Comparison of ENCODE assay signal across 25 cellular contexts in genomic region chr12:1332327-1332726, GRCh38.
DNase-seq lines count a peak whose midpoint lies in the region; ATAC-seq and TF ChIP-seq lines count a peak whose summit lies in the region.
"Had no signal": no experiment of that assay in that cellular context is flagged by ENCODE, and none has a peak within 500 bp of the region (broad histone marks: within the 10 kb centered on the region; RNA-seq: fewer than 3 reads in every experiment).

No MANE protein-coding gene starts in this region.

- TF ChIP-seq CTCF in left lung (IDR thresholded peaks at IDR 0.05) (no peak), upper lobe of right lung (IDR thresholded peaks at IDR 0.05) (no peak)

- H3K36me3 Mint-ChIP-seq in central memory CD8-positive, alpha-beta T cell (ENCODE audit: insufficient read depth) = peaks cover 9% of the 10 kb centered on the region
- H3K36me3 Mint-ChIP-seq in activated naive CD4-positive, alpha-beta T cell treated with anti-CD3 and anti-CD28 coated beads, Interleukin-2, amount 50 U/mL, for 72 hours = no peaks in the 10 kb centered on the region

- H3K27ac ChIP-seq in left lung (no peak overlapping the region), upper lobe of right lung (no peak overlapping the region)
- H3K27ac ChIP-seq: 22Rv1, psoas muscle, upper lobe of left lung had no signal

- H3K27me3 ChIP-seq in left lung = no peaks in the 10 kb centered on the region
- H3K27me3 ChIP-seq in upper lobe of right lung = no peaks in the 10 kb centered on the region
- H3K27me3 ChIP-seq: upper lobe of left lung had no signal

- H3K4me3 ChIP-seq in left lung (no peak overlapping the region), upper lobe of right lung (no peak overlapping the region)
- H3K4me3 ChIP-seq: GM23338, psoas muscle, smooth muscle cell, upper lobe of left lung had no signal

- DNase-seq in SIG-M5 treated with dmso at 0.1 percent for 504 hours (lab: John Stamatoyannopoulos, UW; ENCODE audit: unreplicated experiment) (peak; percentile 12), SIG-M5 (lab: John Stamatoyannopoulos, UW) (no peak), left lung (no peak), upper lobe of right lung (no peak)
- no peak for DNase-seq in central memory CD8-positive, alpha-beta T cell (ENCODE audit: low spot score in 2 of 2)
- DNase-seq in activated CD4-positive, CD25-positive, alpha-beta regulatory T cell (lab: John Stamatoyannopoulos, UW) = no peak
- no peak for DNase-seq in effector CD4-positive, alpha-beta T cell
- no peak for DNase-seq in activated naive CD4-positive, alpha-beta T cell treated with anti-CD3 and anti-CD28 coated beads, Interleukin-2, amount 50 U/mL, for 72 hours (ENCODE audit: low spot score in 2 of 2)
- DNase-seq: activated CD4-positive, alpha-beta T cell treated with anti-CD3 and anti-CD28 coated beads for 48 hours; activated naive CD8-positive, alpha-beta T cell treated with anti-CD3 and anti-CD28 coated beads, Interleukin-2, amount 10 ng/mL, durations not matched to agents 7 days and 5 days; CD8-positive, alpha-beta memory T cell; DMS79; midbrain; NCI-H1048; NCI-H2029 treated with DMSO at 0.1 percent for 48 hours; NCI-H446 treated with DMSO at 0.1 percent for 48 hours; psoas muscle; stimulated activated CD4-positive, alpha-beta T cell treated with anti-CD3 and anti-CD28 coated beads, Interleukin-2, amount 100 ng/mL, for 48 hours; stimulated activated naive CD8-positive, alpha-beta T cell treated with anti-CD3 and anti-CD28 coated beads, Interleukin-15, Interleukin-2, amounts not matched to agents 100 U/mL and 50 U/mL, for 24 hours; upper lobe of left lung had no signal

- no peak for ATAC-seq in central memory CD8-positive, alpha-beta T cell (replicated peaks; ENCODE audit: extremely low read depth, poor library complexity, severe bottlenecking)
- peak; percentile 46 for ATAC-seq in left lung
- peak; percentile 43 for ATAC-seq in upper lobe of right lung
- ATAC-seq in activated naive CD4-positive, alpha-beta T cell treated with anti-CD3 and anti-CD28 coated beads, Interleukin-2, amount 50 U/mL, for 72 hours = no peak
- ATAC-seq: GM23338; psoas muscle; stimulated activated naive CD8-positive, alpha-beta T cell treated with anti-CD3 and anti-CD28 coated beads, Interleukin-15, Interleukin-2, amounts not matched to agents 100 U/mL and 50 U/mL, for 24 hours had no signal

- H3K36me3 ChIP-seq in left lung (no peaks in the 10 kb centered on the region), upper lobe of right lung (no peaks in the 10 kb centered on the region)
- H3K36me3 ChIP-seq: upper lobe of left lung had no signal

- H3K9me3 ChIP-seq in left lung (peaks cover 0 to 2% of the 10 kb centered on the region in 2 donors), upper lobe of right lung (no peaks in the 10 kb centered on the region)
- H3K9me3 ChIP-seq: psoas muscle, upper lobe of left lung had no signal

- peaks cover 0 to 12% of the 10 kb centered on the region in 2 donors for H3K4me1 ChIP-seq in left lung
- H3K4me1 ChIP-seq in upper lobe of right lung = no peaks in the 10 kb centered on the region
- H3K4me1 ChIP-seq: psoas muscle, upper lobe of left lung had no signal

- H3K27me3 Mint-ChIP-seq in central memory CD8-positive, alpha-beta T cell = no peaks in the 10 kb centered on the region
- H3K27me3 Mint-ChIP-seq: activated naive CD8-positive, alpha-beta T cell treated with anti-CD3 and anti-CD28 coated beads, Interleukin-2, amount 10 ng/mL, durations not matched to agents 7 days and 5 days; CD8-positive, alpha-beta memory T cell had no signal

- H3K9me3 Mint-ChIP-seq in central memory CD8-positive, alpha-beta T cell = no peaks in the 10 kb centered on the region
- H3K9me3 Mint-ChIP-seq in activated naive CD4-positive, alpha-beta T cell treated with anti-CD3 and anti-CD28 coated beads, Interleukin-2, amount 50 U/mL, for 72 hours = no peaks in the 10 kb centered on the region
- H3K9me3 Mint-ChIP-seq: activated naive CD8-positive, alpha-beta T cell treated with anti-CD3 and anti-CD28 coated beads, Interleukin-2, amount 10 ng/mL, durations not matched to agents 7 days and 5 days; activated T-helper 2 cell treated with anti-CD3 and anti-CD28 coated beads, Interferon-gamma antibody, Interleukin-2, Interleukin-4, amounts not matched to agents 10 μg/mL and 5 μg/mL and 100 μg/mL, durations not matched to agents 14 hours and 24 hours and 36 hours; CD8-positive, alpha-beta memory T cell; GM23338 had no signal

- intact Hi-C loops in left lung (cut with DNase I) (no loop called here), upper lobe of right lung (cut with DNase I) (no loop called here)

- H3K4me1 Mint-ChIP-seq in central memory CD8-positive, alpha-beta T cell = peaks cover 16% of the 10 kb centered on the region
- H3K4me1 Mint-ChIP-seq: activated naive CD8-positive, alpha-beta T cell treated with anti-CD3 and anti-CD28 coated beads, Interleukin-2, amount 10 ng/mL, durations not matched to agents 7 days and 5 days; GM23338; neural crest cell had no signal

- no peak overlapping the region for H3K4me3 Mint-ChIP-seq in central memory CD8-positive, alpha-beta T cell
- H3K4me3 Mint-ChIP-seq: activated naive CD8-positive, alpha-beta T cell treated with anti-CD3 and anti-CD28 coated beads, Interleukin-2, amount 10 ng/mL, durations not matched to agents 7 days and 5 days; CD8-positive, alpha-beta memory T cell; GM23338; neural crest cell had no signal

- H3K27ac Mint-ChIP-seq in central memory CD8-positive, alpha-beta T cell (ENCODE audit: low read depth) = peak overlapping the region; percentile 88
- no peak overlapping the region for H3K27ac Mint-ChIP-seq in activated naive CD4-positive, alpha-beta T cell treated with anti-CD3 and anti-CD28 coated beads, Interleukin-2, amount 50 U/mL, for 72 hours
- H3K27ac Mint-ChIP-seq: activated naive CD8-positive, alpha-beta T cell treated with anti-CD3 and anti-CD28 coated beads, Interleukin-2, amount 10 ng/mL, durations not matched to agents 7 days and 5 days; activated T-helper 2 cell treated with anti-CD3 and anti-CD28 coated beads, Interferon-gamma antibody, Interleukin-2, Interleukin-4, amounts not matched to agents 10 μg/mL and 5 μg/mL and 100 μg/mL, durations not matched to agents 14 hours and 24 hours and 36 hours; CD8-positive, alpha-beta memory T cell; GM23338 had no signal

Comparison
In these comparisons a context has a peak if more than half of its experiments do, and no peak if none do; other contexts are left out.
1. ATAC-seq: peak in left lung (single experiment) and upper lobe of right lung (single experiment); none in central memory CD8-positive, alpha-beta T cell (single experiment) and activated naive CD4-positive, alpha-beta T cell treated with anti-CD3 and anti-CD28 coated beads, Interleukin-2, amount 50 U/mL, for 72 hours (0 of 2).